Comparison of ENCODE assay signal across 12 cellular contexts in genomic region chr9:110131499-110131898, GRCh38.
DNase-seq lines count a peak whose midpoint lies in the region; ATAC-seq, FAIRE-seq and TF ChIP-seq lines count a peak whose summit lies in the region.
"Had no signal": no experiment of that assay in that cellular context is flagged by ENCODE, and none has a peak within 500 bp of the region (broad histone marks: within the 10 kb centered on the region; RNA-seq: fewer than 3 reads in every experiment).

No MANE protein-coding gene starts in this region.

- H3K36me3 ChIP-seq in IMR-90 (ENCODE audit: control insufficient read depth, insufficient read depth, low read length) (peaks cover 7% of the 10 kb centered on the region), GM12878 (ENCODE audit: control insufficient read depth in 2 of 2, insufficient read depth in 2 of 2, low read length in 1 of 2) (peaks cover 5 to 13% of the 10 kb centered on the region in 2 experiments; a peak in 3 of 4 replicates), mesenchymal stem cell (ENCODE audit: control insufficient read depth in 1 of 2, insufficient read depth in 2 of 2, low read depth in 1 of 2, low read length in 2 of 2) (peaks cover 4 to 33% of the 10 kb centered on the region in 2 experiments)

- H2AFZ ChIP-seq in IMR-90 (replicated peaks; ENCODE audit: low read length, poor library complexity) = no peak overlapping the region
- no peak overlapping the region for H2AFZ ChIP-seq in GM12878 (ENCODE audit: control insufficient read depth, low read depth, low read length)
- H2AFZ ChIP-seq in mesenchymal stem cell (ENCODE audit: low read depth, low read length) = no peak overlapping the region

- H2BK15ac ChIP-seq in IMR-90 (ENCODE audit: low read depth, low read length) (0 out of 3 replicates have a peak overlapping the region, but pooled peaks have one; percentile 52), mesenchymal stem cell (ENCODE audit: low read depth, poor library complexity, severe bottlenecking) (no peak overlapping the region)

- in situ Hi-C loops in IMR-90 (cut with MboI; ENCODE audit: low sequenced_read_pairs) = no loop called here
- in situ Hi-C loops in GM12878 (cut with MboI) = loop anchor here (25.0 kb wide), 1 partner anchor 1881 kb away; no protein-coding TSS in a partner anchor

- H2BK20ac ChIP-seq in IMR-90 (ENCODE audit: low read depth, low read length) = peak overlapping the region; percentile 13; the same call in 1 of the 2 replicates

- H4K5ac ChIP-seq in IMR-90 (ENCODE audit: low read depth, low read length) = no peak overlapping the region

- SMC1A ChIA-PET in GM12878 (lab: Charles Lee; ENCODE audit: uncharacterized antibody, unreplicated experiment) = interaction anchor here (0.7 to 11.2 kb wide), 13 partner anchors 17 to 226 kb away, joined by 3 to 460 read pairs (median 4); no protein-coding TSS in a partner anchor

- H2AK9ac ChIP-seq in IMR-90 (replicated peaks; ENCODE audit: low read depth, low read length, poor library complexity) = no peak overlapping the region

- no CpG with 5 or more reads among the region's 2 CpGs for WGBS in IMR-90 (ENCODE audit: extremely low coverage in 2 of 2, insufficient read length in 1 of 2), 2 experiments
- 97% methylated on average over 2 of the region's 2 CpGs for WGBS in GM12878 (ENCODE audit: insufficient coverage, insufficient replicate concordance, low lambda C conversion rate, missing lambda C conversion rate)
- 48% methylated on average over 1 of the region's 2 CpGs for WGBS in mesenchymal stem cell

- peaks cover 94% of the 10 kb centered on the region for H4K20me1 ChIP-seq in IMR-90 (ENCODE audit: insufficient read depth, low read length)
- H4K20me1 ChIP-seq in GM12878 (ENCODE audit: control insufficient read depth, insufficient read depth) = no peaks in the 10 kb centered on the region

- intact Hi-C loops in IMR-90 (cut with micrococcal nuclease) = no loop called here
- intact Hi-C loops in GM12878 (cut with micrococcal nuclease; ENCODE audit: unreplicated experiment) = no loop called here

- H4K8ac ChIP-seq in IMR-90 (ENCODE audit: low read depth in 2 of 2, low read length in 2 of 2) (0 out of 4 replicates have a peak overlapping the region, but pooled peaks of 1 of the 2 experiments have one; percentile 26), mesenchymal stem cell (ENCODE audit: low read length) (no peak overlapping the region)

- H3K23ac ChIP-seq in IMR-90 (ENCODE audit: low read depth, low read length) (no peak overlapping the region; the same call in 1 of the 2 replicates), mesenchymal stem cell (ENCODE audit: low read length in 2 of 2) (no peak overlapping the region)

- no peak overlapping the region for H2BK12ac ChIP-seq in mesenchymal stem cell (ENCODE audit: low read length in 2 of 2)

- ATAC-seq in IMR-90 (ENCODE audit: low read depth) (peak; percentile 6), GM12878 (no peak), HG03432 (IDR thresholded peaks at IDR 0.05; ENCODE audit: unreplicated experiment) (no peak), HG02610 (IDR thresholded peaks at IDR 0.05; ENCODE audit: unreplicated experiment) (no peak), GM18517 (IDR thresholded peaks at IDR 0.05; ENCODE audit: unreplicated experiment) (no peak)
- ATAC-seq: effector memory CD8-positive, alpha-beta T cell had no signal

- H3K79me1 ChIP-seq in IMR-90 (ENCODE audit: low read depth in 1 of 2, low read length in 2 of 2) (peaks cover 10 to 84% of the 10 kb centered on the region in 2 experiments), mesenchymal stem cell (replicated peaks; ENCODE audit: low read length, poor library complexity, severe bottlenecking) (peaks cover 2% of the 10 kb centered on the region)

- peaks cover 45% of the 10 kb centered on the region for H3K4me1 ChIP-seq in IMR-90 (ENCODE audit: control insufficient read depth, insufficient read depth, low read length)
- H3K4me1 ChIP-seq in GM12878 (ENCODE audit: control insufficient read depth, insufficient read depth, low read length) = peaks cover 58% of the 10 kb centered on the region
- H3K4me1 ChIP-seq in mesenchymal stem cell (ENCODE audit: control insufficient read depth, insufficient read depth, low read depth, low read length) = peaks cover 40% of the 10 kb centered on the region

- RAD21 ChIA-PET in GM12878 (lab: Charles Lee; ENCODE audit: unreplicated experiment) = interaction anchor here (0.6 to 14.4 kb wide), 7 partner anchors 17 to 716 kb away, joined by 3 to 396 read pairs (median 8); no protein-coding TSS in a partner anchor

- no peak overlapping the region for H4K91ac ChIP-seq in IMR-90 (ENCODE audit: insufficient read depth, low read depth, low read length)
- H4K91ac ChIP-seq in mesenchymal stem cell (ENCODE audit: low read length) = no peak overlapping the region

- H2BK5ac ChIP-seq in IMR-90 (ENCODE audit: low read depth, low read length, poor library complexity, severe bottlenecking) = peak overlapping the region; percentile 66
- no peak overlapping the region for H2BK5ac ChIP-seq in mesenchymal stem cell (ENCODE audit: low read depth, low read length, poor library complexity, severe bottlenecking)

- H3K4me3 ChIP-seq in IMR-90 (ENCODE audit: insufficient read depth, low read depth, low read length) (no peak overlapping the region), GM12878 (no peak overlapping the region), mesenchymal stem cell (ENCODE audit: insufficient read depth in 1 of 2, low read depth in 1 of 2, low read length in 2 of 2) (no peak overlapping the region)

- DNase-seq in A172 (ENCODE audit: low spot score) (peak; percentile 82), IMR-90 (peak; percentile 61), GM12878 (ENCODE audit: low read depth, low spot score) (no peak), mesenchymal stem cell (peak; percentile 54), NCI-H526 treated with DMSO at 0.1 percent for 48 hours (lab: John Stamatoyannopoulos, UW) (no peak)
- DNase-seq: activated effector memory CD4-positive, alpha-beta T cell treated with Interleukin-2 at 50 U/mL for 16 hours; effector memory CD8-positive, alpha-beta T cell; glutamatergic neuron; nucleus accumbens had no signal

- no peak for TF ChIP-seq RAD21 in IMR-90 (IDR thresholded peaks at IDR 0.05; ENCODE audit: low read length)
- no peak for TF ChIP-seq RAD21 in GM12878 (IDR thresholded peaks at IDR 0.05; ENCODE audit: insufficient read depth, low read depth, low read length)

- peaks cover 80% of the 10 kb centered on the region for H3K79me2 ChIP-seq in GM12878 (ENCODE audit: control insufficient read depth, insufficient read depth, low read length)

- H2AK5ac ChIP-seq in IMR-90 (ENCODE audit: low read depth, low read length) = no peak overlapping the region
- H2AK5ac ChIP-seq in mesenchymal stem cell (ENCODE audit: low read length, severe bottlenecking) = no peak overlapping the region

- TF ChIP-seq CTCF in IMR-90 (conservative IDR thresholded peaks at IDR 0.05; ENCODE audit: low read depth, low read length) (no peak), GM12878 (IDR thresholded peaks at IDR 0.05 in 2 of 3, conservative IDR thresholded peaks at IDR 0.05 in 1 of 3; ENCODE audit: control insufficient read depth in 2 of 3, extremely low read depth in 1 of 3, insufficient read depth in 1 of 3, low read depth in 3 of 3, low read length in 3 of 3) (no peak)

- no peak for TF ChIP-seq EP300 in GM12878 (IDR thresholded peaks at IDR 0.05; ENCODE audit: borderline replicate concordance in 1 of 2, control insufficient read depth in 1 of 2, low read depth in 2 of 2, low read length in 2 of 2)

- H3K4ac ChIP-seq in IMR-90 (ENCODE audit: low read depth, low read length) = peak overlapping the region; percentile 41; the same call in 1 of the 2 replicates
- H3K4ac ChIP-seq in mesenchymal stem cell (ENCODE audit: low read depth in 1 of 2, low read length in 2 of 2) = no peak overlapping the region

- H3K4me2 ChIP-seq in IMR-90 (ENCODE audit: low read depth, low read length) = peak overlapping the region; percentile 23; the same call in 1 of the 2 replicates
- peak overlapping the region; percentile 11; the same call in 1 of the 2 replicates for H3K4me2 ChIP-seq in GM12878 (ENCODE audit: control insufficient read depth, insufficient read depth)
- no peak overlapping the region for H3K4me2 ChIP-seq in mesenchymal stem cell (ENCODE audit: low read length, poor library complexity, severe bottlenecking)

- H3K18ac ChIP-seq in IMR-90 (ENCODE audit: low read depth, low read length) (no peak overlapping the region), mesenchymal stem cell (ENCODE audit: low read depth in 1 of 2, low read length in 2 of 2) (no peak overlapping the region)

- no TSS peak for BruUV-seq in IMR-90 (replicated peaks; lab: Mats Ljungman, UMichigan)
- no TSS peak for BruUV-seq in GM12878 (replicated peaks; lab: Mats Ljungman, UMichigan)

- TF ChIP-seq POLR2A in IMR-90 (IDR thresholded peaks at IDR 0.05; ENCODE audit: low read depth, low read length) (no peak), GM12878 (IDR thresholded peaks at IDR 0.05; ENCODE audit: low read depth, low read length) (no peak)

- no peak overlapping the region for H3K56ac ChIP-seq in IMR-90 (ENCODE audit: extremely low read depth, insufficient read depth, low read length)

- H3K14ac ChIP-seq in IMR-90 (replicated peaks; ENCODE audit: low read depth, low read length) (0 out of 2 replicates have a peak overlapping the region, but pooled peaks have one; percentile 13), mesenchymal stem cell (ENCODE audit: low read length in 2 of 2) (no peak overlapping the region)

- peaks cover 43% of the 10 kb centered on the region for H3K9me1 ChIP-seq in IMR-90 (ENCODE audit: insufficient read depth, low read length)

- POLR2A ChIA-PET in IMR-90 (lab: Charles Lee; ENCODE audit: unreplicated experiment) = no interaction called here
- POLR2A ChIA-PET in GM12878 (lab: Charles Lee) = interaction anchor here (0.6 to 10.9 kb wide), 8 partner anchors 16 to 165 kb away, joined by 3 to 262 read pairs (median 4); no protein-coding TSS in a partner anchor

- CTCF ChIA-PET in IMR-90 (lab: Yijun Ruan, JAX) (interaction anchor here (1.5 kb wide), 1 partner anchor 10 kb away, joined by 3 read pairs; no protein-coding TSS in a partner anchor), GM12878 (lab: Yijun Ruan, JAX) (interaction anchor here (0.6 to 9.5 kb wide), 10 partner anchors 12 to 228 kb away, joined by 3 to 123 read pairs (median 8); no protein-coding TSS in a partner anchor)

- no peaks in the 10 kb centered on the region for H3K27me3 ChIP-seq in IMR-90 (ENCODE audit: control insufficient read depth, insufficient read depth, low read length)
- no peaks in the 10 kb centered on the region for H3K27me3 ChIP-seq in GM12878 (replicated peaks in 1 of 2; ENCODE audit: control insufficient read depth in 2 of 2, insufficient read depth in 2 of 2, low read length in 1 of 2)
- no peaks in the 10 kb centered on the region for H3K27me3 ChIP-seq in mesenchymal stem cell (ENCODE audit: control insufficient read depth in 1 of 2, insufficient read depth in 1 of 2, low read length in 2 of 2)

- no peak overlapping the region for H3K27ac ChIP-seq in IMR-90 (ENCODE audit: insufficient read depth, low read length)
- no peak overlapping the region for H3K27ac ChIP-seq in GM12878 (ENCODE audit: control insufficient read depth, insufficient read depth)
- peak overlapping the region; percentile 70 for H3K27ac ChIP-seq in mesenchymal stem cell (ENCODE audit: low read length, poor library complexity, severe bottlenecking)

- dilution Hi-C loops in IMR-90 (cut with HindIII; ENCODE audit: low sequenced_read_pairs, unreplicated experiment) = no loop called here

- no peaks in the 10 kb centered on the region for H3K9me3 ChIP-seq in IMR-90 (ENCODE audit: control insufficient read depth, insufficient read depth, low read length)
- no peaks in the 10 kb centered on the region for H3K9me3 ChIP-seq in GM12878 (replicated peaks; ENCODE audit: control insufficient read depth, insufficient read depth, low read length)
- H3K9me3 ChIP-seq in mesenchymal stem cell (ENCODE audit: control insufficient read depth, low read length) = no peaks in the 10 kb centered on the region

- no peak overlapping the region for H2BK120ac ChIP-seq in IMR-90 (ENCODE audit: low read depth, low read length)
- no peak overlapping the region for H2BK120ac ChIP-seq in mesenchymal stem cell (ENCODE audit: low read depth, low read length)

- H3K9ac ChIP-seq in IMR-90 (ENCODE audit: low read depth, low read length) = no peak overlapping the region
- H3K9ac ChIP-seq in GM12878 (ENCODE audit: control insufficient read depth, insufficient read depth, low read length) = no peak overlapping the region
- no peak overlapping the region for H3K9ac ChIP-seq in mesenchymal stem cell (ENCODE audit: low read length)

- FAIRE-seq in GM12878 (lab: Jason Lieb, UNC) = no peak

Comparison
In these comparisons a context has a peak if more than half of its experiments do, and no peak if none do; other contexts are left out.
1. DNase-seq: peak in A172 (single experiment), IMR-90 (single experiment) and mesenchymal stem cell (single experiment); none in GM12878 (single experiment) and NCI-H526 treated with DMSO at 0.1 percent for 48 hours (single experiment).